21 cellular contexts compared by ENCODE assay signal in the genomic region with DNA sequence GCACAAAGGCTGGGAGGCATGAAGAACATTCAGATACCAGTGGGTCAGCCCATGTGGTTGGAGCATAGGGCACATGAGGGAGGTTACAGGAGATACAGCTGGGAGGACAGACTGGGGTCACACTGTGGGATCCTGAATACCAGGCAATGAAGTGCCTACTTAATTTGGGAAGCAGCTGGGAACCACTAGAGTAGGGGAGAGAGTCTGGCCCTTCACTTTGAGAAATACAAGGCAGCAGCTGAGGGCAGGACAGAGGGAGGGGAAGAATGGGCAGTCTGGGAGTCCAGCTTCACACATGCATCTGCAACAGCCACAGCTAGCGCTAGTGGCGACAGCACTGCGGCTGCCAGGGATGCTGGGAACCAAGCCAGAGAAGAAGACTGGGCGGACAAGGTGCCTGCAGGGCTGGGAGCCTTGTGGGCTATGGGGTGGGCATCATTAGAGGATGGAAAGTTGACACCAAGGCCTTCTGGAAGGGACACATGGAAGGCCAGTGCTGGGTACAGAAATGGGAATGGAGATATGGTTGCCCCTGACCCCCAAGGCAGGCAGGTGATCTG. TPM values are rescaled to one million over a fixed set of nuclear protein-coding genes. Genes with fewer than 3 reads are reported as not detected.
DNase-seq lines count a peak whose midpoint lies in the region; ATAC-seq and TF ChIP-seq lines count a peak whose summit lies in the region.
"Had no signal": no experiment of that assay in that cellular context is flagged by ENCODE, and none has a peak within 500 bp of the region (broad histone marks: within the 10 kb centered on the region; RNA-seq: fewer than 3 reads in every experiment).

No MANE protein-coding gene starts in this region.

- 50 to 77% (median 68%) methylated on average over 4 of the region's 4 CpGs for WGBS in psoas muscle, 3 donors

- H3K4me3 ChIP-seq in BE2C (ENCODE audit: low read depth, low read length) (no peak overlapping the region), SJCRH30 (no peak overlapping the region), psoas muscle (no peak overlapping the region)
- H3K4me3 ChIP-seq: skin epidermis, tibial nerve had no signal

- no peaks in the 10 kb centered on the region for H3K4me1 ChIP-seq in BE2C
- H3K4me1 ChIP-seq in SJCRH30: peaks cover 6% of the 10 kb centered on the region
- no peaks in the 10 kb centered on the region for H3K4me1 ChIP-seq in psoas muscle

- intact Hi-C loops in psoas muscle (cut with DNase I): no loop called here

- no peak for ATAC-seq in psoas muscle
- ATAC-seq in GM19467 (IDR thresholded peaks at IDR 0.05; ENCODE audit: unreplicated experiment): no peak
- ATAC-seq: natural killer cell; stimulated activated naive CD8-positive, alpha-beta T cell treated with anti-CD3 and anti-CD28 coated beads, Interleukin-15, Interleukin-2, amounts not matched to agents 100 U/mL and 50 U/mL, for 24 hours had no signal

- no peaks in the 10 kb centered on the region for H3K36me3 Mint-ChIP-seq in mesothelial cell of epicardium
- H3K36me3 Mint-ChIP-seq: activated naive CD4-positive, alpha-beta T cell treated with anti-CD3 and anti-CD28 coated beads, Interleukin-2, amount 10 ng/mL, durations not matched to agents 7 days and 5 days; natural killer cell had no signal

- no peak for TF ChIP-seq CTCF in BE2C (IDR thresholded peaks at IDR 0.05; ENCODE audit: low read depth, low read length)
- no peak for TF ChIP-seq CTCF in mesothelial cell of epicardium (IDR thresholded peaks at IDR 0.05; ENCODE audit: unreplicated experiment)
- no peak for TF ChIP-seq CTCF in psoas muscle (IDR thresholded peaks at IDR 0.05)

- no peak overlapping the region for H3K4me3 Mint-ChIP-seq in mesothelial cell of epicardium
- H3K4me3 Mint-ChIP-seq: activated naive CD4-positive, alpha-beta T cell treated with anti-CD3 and anti-CD28 coated beads, Interleukin-2, amount 10 ng/mL, durations not matched to agents 7 days and 5 days; natural killer cell had no signal

- H3K9me3 Mint-ChIP-seq in mesothelial cell of epicardium: no peaks in the 10 kb centered on the region
- H3K9me3 Mint-ChIP-seq: activated naive CD4-positive, alpha-beta T cell treated with anti-CD3 and anti-CD28 coated beads, Interleukin-2, amount 10 ng/mL, durations not matched to agents 7 days and 5 days; natural killer cell had no signal

- H3K9me3 ChIP-seq in BE2C (no peaks in the 10 kb centered on the region), SJCRH30 (replicated peaks) (no peaks in the 10 kb centered on the region), psoas muscle (no peaks in the 10 kb centered on the region)
- H3K9me3 ChIP-seq: tibial nerve had no signal

- H3K36me3 ChIP-seq in BE2C (no peaks in the 10 kb centered on the region), SJCRH30 (no peaks in the 10 kb centered on the region), psoas muscle (ENCODE audit: insufficient read depth in 1 of 2, low read depth in 1 of 2) (no peaks in the 10 kb centered on the region)
- H3K36me3 ChIP-seq: tibial nerve had no signal

- H3K27ac Mint-ChIP-seq in mesothelial cell of epicardium: no peak overlapping the region
- H3K27ac Mint-ChIP-seq: activated naive CD4-positive, alpha-beta T cell treated with anti-CD3 and anti-CD28 coated beads, Interleukin-2, amount 10 ng/mL, durations not matched to agents 7 days and 5 days; natural killer cell had no signal

- DNase-seq in BE2C: peak; percentile 36
- DNase-seq in COR-L47 (lab: John Stamatoyannopoulos, UW): peak; percentile 13
- DNase-seq in SJCRH30: peak; percentile 25 to 38
- peak; percentile 49 for DNase-seq in mesenteric fat pad (ENCODE audit: low spot score)
- no peak for DNase-seq in mesothelial cell of epicardium (ENCODE audit: low spot score in 2 of 2, unreplicated experiment in 2 of 2)
- DNase-seq in psoas muscle: no peak
- DNase-seq: activated naive CD4-positive, alpha-beta T cell treated with anti-CD3 and anti-CD28 coated beads, Interleukin-2, amount 10 ng/mL, durations not matched to agents 7 days and 5 days; activated T-cell treated with anti-CD3 and anti-CD28 coated beads, Interleukin-2, amount 50 U/mL, for 48 hours; effector CD4-positive, alpha-beta T cell; HCEC 1CT; kidney; mesenchymal stem cell; natural killer cell; NCI-H1417; NCI-H2171 treated with DMSO at 0.1 percent for 48 hours; stimulated activated CD4-positive, alpha-beta T cell treated with anti-CD3 and anti-CD28 coated beads, Interleukin-2, amount 100 ng/mL, for 24 hours; stimulated activated naive CD8-positive, alpha-beta T cell treated with anti-CD3 and anti-CD28 coated beads, Interleukin-15, Interleukin-2, amounts not matched to agents 100 U/mL and 50 U/mL, for 24 hours; T1000 had no signal

- peaks cover 30% of the 10 kb centered on the region for H3K27me3 Mint-ChIP-seq in mesothelial cell of epicardium (ENCODE audit: low read depth)

- no peaks in the 10 kb centered on the region for H3K27me3 ChIP-seq in BE2C
- H3K27me3 ChIP-seq in SJCRH30: no peaks in the 10 kb centered on the region
- no peaks in the 10 kb centered on the region for H3K27me3 ChIP-seq in psoas muscle (ENCODE audit: insufficient read depth in 3 of 3, low read length in 2 of 3)
- H3K27me3 ChIP-seq: tibial nerve had no signal

- no peak overlapping the region for H3K27ac ChIP-seq in SJCRH30
- H3K27ac ChIP-seq in psoas muscle: no peak overlapping the region
- H3K27ac ChIP-seq: tibial nerve had no signal

- peaks cover 8% of the 10 kb centered on the region for H3K4me1 Mint-ChIP-seq in mesothelial cell of epicardium
- H3K4me1 Mint-ChIP-seq: activated naive CD4-positive, alpha-beta T cell treated with anti-CD3 and anti-CD28 coated beads, Interleukin-2, amount 10 ng/mL, durations not matched to agents 7 days and 5 days; natural killer cell had no signal

RNA-seq across cellular contexts. Expression of a gene that starts 15.9 kb away (rescaled TPM):
- 0.56 TPM for polyA plus RNA-seq in BE2C (2012; ENCODE audit: insufficient read depth, insufficient read length, low read depth)
- 0.35 and 0.40 TPM in 2 replicates for total RNA-seq in SJCRH30 (2014; rRNA removed; shearing (Covaris generic))
- total RNA-seq in mesenteric fat pad (29.2 TPM), mesothelial cell of epicardium (1.1 to 1.7 TPM (median 1.5 TPM) in 3 replicates), psoas muscle (1 to 10 TPM; 1.2 to 2.2 (median 1.5) TPM)
- 1 to 10 TPM; 1.4 to 4.3 (median 1.7) TPM for polyA plus RNA-seq in psoas muscle
- total RNA-seq: natural killer cell had no signal

Comparison
In these comparisons a context has a peak if more than half of its experiments do, and no peak if none do; other contexts are left out.
1. DNase-seq: peak in BE2C (single experiment), COR-L47 (single experiment), SJCRH30 (2 of 2) and mesenteric fat pad (single experiment); none in mesothelial cell of epicardium (0 of 2) and psoas muscle (0 of 2).